33 cellular contexts compared by ENCODE assay signal in the genomic region with DNA sequence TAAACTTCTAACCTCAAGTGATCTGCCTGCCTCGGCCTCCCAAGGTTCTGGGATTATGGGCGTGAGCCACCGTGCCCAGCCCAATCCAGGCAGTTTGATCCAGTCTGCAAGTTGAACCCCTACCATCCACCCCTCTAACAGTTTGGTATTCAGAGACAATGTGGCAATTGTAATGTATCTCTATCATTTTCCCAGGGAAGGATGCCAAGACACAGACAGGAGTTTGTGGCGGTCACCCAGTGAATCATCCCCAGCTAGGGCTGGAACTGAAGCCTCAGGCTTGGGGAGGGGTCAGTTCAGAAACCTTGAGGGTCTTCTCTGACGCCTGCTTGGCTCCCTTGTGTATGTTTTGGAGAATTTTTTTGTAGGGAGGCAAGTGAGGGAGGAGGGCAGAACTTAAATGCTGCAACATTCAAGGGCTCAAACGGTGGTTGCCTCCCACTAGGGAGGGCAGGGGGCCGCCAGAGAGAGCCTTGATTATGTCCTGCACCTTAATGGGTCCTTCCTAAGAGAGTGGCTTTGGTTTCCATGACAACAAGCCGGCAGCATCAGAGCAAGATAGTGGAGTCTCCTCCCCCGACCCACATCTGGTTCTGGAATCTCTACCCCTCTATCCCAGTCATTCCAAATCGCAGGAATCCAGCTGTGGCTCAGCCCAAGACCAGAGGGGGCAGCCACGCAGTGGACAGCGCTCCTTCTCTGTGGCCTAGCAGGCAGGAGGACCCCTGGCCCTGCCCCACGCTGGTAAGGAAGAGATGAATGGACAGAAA. TPM values are rescaled to one million over a fixed set of nuclear protein-coding genes. Genes with fewer than 3 reads are reported as not detected.
DNase-seq lines count a peak whose midpoint lies in the region; ATAC-seq, FAIRE-seq and TF ChIP-seq lines count a peak whose summit lies in the region.
"Had no signal": no experiment of that assay in that cellular context is flagged by ENCODE, and none has a peak within 500 bp of the region (broad histone marks: within the 10 kb centered on the region; RNA-seq: fewer than 3 reads in every experiment).

No MANE protein-coding gene starts in this region.

- H3K9me1 ChIP-seq in IMR-90 (ENCODE audit: insufficient read depth, low read length) (no peaks in the 10 kb centered on the region), K562 (ENCODE audit: control insufficient read depth, insufficient read depth, low read length) (no peaks in the 10 kb centered on the region)

- peaks cover 1% of the 10 kb centered on the region for H3K9me3 Mint-ChIP-seq in activated CD8-positive, alpha-beta T cell treated with anti-CD3 and anti-CD28 coated beads for 36 hours
- H3K9me3 Mint-ChIP-seq: activated naive CD4-positive, alpha-beta T cell treated with anti-CD3 and anti-CD28 coated beads, Interleukin-2, amount 50 U/mL, for 24 hours had no signal

- no peak overlapping the region for H2BK15ac ChIP-seq in IMR-90 (ENCODE audit: low read depth, low read length)

- WGBS in IMR-90 (ENCODE audit: extremely low coverage in 2 of 2, insufficient read length in 1 of 2), 2 experiments = 8% methylated on average over 4 of the region's 13 CpGs; no CpG with 5 or more reads in 1 of the 2 experiments
- 2% methylated on average over 13 of the region's 13 CpGs for WGBS in K562 (ENCODE audit: insufficient coverage, low coverage, missing lambda C conversion rate)
- 33 to 42% methylated on average over 13 of the region's 13 CpGs for WGBS in testis, 2 donors

- H3K9ac ChIP-seq in IMR-90 (ENCODE audit: low read depth, low read length) (no peak overlapping the region), K562 (ENCODE audit: insufficient read depth in 1 of 2, low read depth in 2 of 2, low read length in 2 of 2) (no peak overlapping the region), colonic mucosa (ENCODE audit: low read depth in 2 of 2, low read length in 2 of 2) (no peak overlapping the region)

- no peak for TF ChIP-seq POLR2A in IMR-90 (IDR thresholded peaks at IDR 0.05; ENCODE audit: low read depth, low read length)
- no peak for TF ChIP-seq POLR2A in K562 (conservative IDR thresholded peaks at IDR 0.05)
- TF ChIP-seq POLR2A in testis (IDR thresholded peaks at IDR 0.05) = no peak

- TF ChIP-seq RAD21 in IMR-90 (IDR thresholded peaks at IDR 0.05; ENCODE audit: low read length) = no peak
- TF ChIP-seq RAD21 in K562 (CRISPR knock-in tag; conservative IDR thresholded peaks at IDR 0.05 in 1 of 2, IDR thresholded peaks at IDR 0.05 in 1 of 2) = no peak

- POLR2A ChIA-PET in IMR-90 (lab: Charles Lee; ENCODE audit: unreplicated experiment) (no interaction called here), K562 (lab: Yijun Ruan, JAX) (interaction anchor here (0.7 kb wide), 1 partner anchor 63 kb away, joined by 3 read pairs; no protein-coding TSS in a partner anchor)
- POLR2A ChIA-PET in activated CD8-positive, alpha-beta T cell treated with anti-CD3 and anti-CD28 coated beads for 36 hours (lab: Charles Lee) = no interaction called here

- no peak overlapping the region for H3K4ac ChIP-seq in IMR-90 (ENCODE audit: low read depth, low read length)

- H2AFZ ChIP-seq in IMR-90 (replicated peaks; ENCODE audit: low read length, poor library complexity) (peak overlapping the region; percentile 43), K562 (ENCODE audit: low read depth, low read length) (no peak overlapping the region)
- H2AFZ ChIP-seq: PC-9 had no signal

- H4K8ac ChIP-seq in IMR-90 (ENCODE audit: low read depth in 2 of 2, low read length in 2 of 2) = no peak overlapping the region

- H2AK9ac ChIP-seq in IMR-90 (replicated peaks; ENCODE audit: low read depth, low read length, poor library complexity) = no peak overlapping the region

- ATAC-seq in IMR-90 (ENCODE audit: low read depth) (no peak), K562 (no peak)
- ATAC-seq in activated CD8-positive, alpha-beta T cell treated with anti-CD3 and anti-CD28 coated beads for 36 hours = no peak
- ATAC-seq: activated CD8-positive, alpha-beta T cell treated with anti-CD3 and anti-CD28 coated beads, Interleukin-2, amount 10 ng/mL, durations not matched to agents 7 days and 5 days; esophagus mucosa; naive thymus-derived CD4-positive, alpha-beta T cell; psoas muscle; sciatic nerve had no signal

- no peaks in the 10 kb centered on the region for H3K79me2 ChIP-seq in K562 (ENCODE audit: control insufficient read depth, insufficient read depth, low read length)

- H3K27ac Mint-ChIP-seq in activated CD8-positive, alpha-beta T cell treated with anti-CD3 and anti-CD28 coated beads for 36 hours = no peak overlapping the region
- H3K27ac Mint-ChIP-seq: activated CD8-positive, alpha-beta T cell treated with anti-CD3 and anti-CD28 coated beads, Interleukin-2, amount 10 ng/mL, durations not matched to agents 7 days and 5 days; activated naive CD4-positive, alpha-beta T cell treated with anti-CD3 and anti-CD28 coated beads, Interleukin-2, amount 50 U/mL, for 24 hours; CD4-positive, CD25-positive, alpha-beta regulatory T cell; mesothelial cell of epicardium; naive thymus-derived CD4-positive, alpha-beta T cell had no signal

- H3K27ac ChIP-seq in IMR-90 (ENCODE audit: insufficient read depth, low read length) (no peak overlapping the region), K562 (ENCODE audit: extremely low read depth, low read depth, low read length) (no peak overlapping the region), testis (no peak overlapping the region), colonic mucosa (no peak overlapping the region)
- H3K27ac ChIP-seq: 22Rv1, brain microvascular endothelial cell, PC-9, psoas muscle, tibial nerve had no signal

- no peak overlapping the region for H2BK120ac ChIP-seq in IMR-90 (ENCODE audit: low read depth, low read length)

- no peak overlapping the region for H2BK20ac ChIP-seq in IMR-90 (ENCODE audit: low read depth, low read length)

- no peaks in the 10 kb centered on the region for H3K79me1 ChIP-seq in IMR-90 (ENCODE audit: low read depth in 1 of 2, low read length in 2 of 2)

- H4K91ac ChIP-seq in IMR-90 (ENCODE audit: insufficient read depth, low read depth, low read length) = no peak overlapping the region

- no peak for TF ChIP-seq EP300 in K562 (IDR thresholded peaks at IDR 0.05; ENCODE audit: low read length)

- no peaks in the 10 kb centered on the region for H3K36me3 ChIP-seq in IMR-90 (ENCODE audit: control insufficient read depth, insufficient read depth, low read length)
- H3K36me3 ChIP-seq in K562 (ENCODE audit: control insufficient read depth, insufficient read depth, low read length) = no peaks in the 10 kb centered on the region
- H3K36me3 ChIP-seq in testis (ENCODE audit: low read depth, missing control alignments) = no peaks in the 10 kb centered on the region
- H3K36me3 ChIP-seq in colonic mucosa = no peaks in the 10 kb centered on the region
- H3K36me3 ChIP-seq: brain microvascular endothelial cell had no signal

- no peaks in the 10 kb centered on the region for H3K4me1 ChIP-seq in IMR-90 (ENCODE audit: control insufficient read depth, insufficient read depth, low read length)
- no peaks in the 10 kb centered on the region for H3K4me1 ChIP-seq in K562 (replicated peaks in 1 of 2; ENCODE audit: control insufficient read depth in 2 of 2, insufficient read depth in 2 of 2, low read length in 2 of 2)
- H3K4me1 ChIP-seq in testis = no peaks in the 10 kb centered on the region
- no peaks in the 10 kb centered on the region for H3K4me1 ChIP-seq in colonic mucosa
- H3K4me1 ChIP-seq: psoas muscle, tibial nerve had no signal

- H2BK5ac ChIP-seq in IMR-90 (ENCODE audit: low read depth, low read length, poor library complexity, severe bottlenecking) = no peak overlapping the region

- no peaks in the 10 kb centered on the region for H3K4me1 Mint-ChIP-seq in activated CD8-positive, alpha-beta T cell treated with anti-CD3 and anti-CD28 coated beads for 36 hours (ENCODE audit: low read depth)
- H3K4me1 Mint-ChIP-seq: activated naive CD4-positive, alpha-beta T cell treated with anti-CD3 and anti-CD28 coated beads, Interleukin-2, amount 50 U/mL, for 24 hours; mesothelial cell of epicardium; naive thymus-derived CD4-positive, alpha-beta T cell had no signal

- no peak overlapping the region for H3K18ac ChIP-seq in IMR-90 (ENCODE audit: low read depth, low read length)

- TF ChIP-seq CTCF in IMR-90 (conservative IDR thresholded peaks at IDR 0.05; ENCODE audit: low read depth, low read length) (no peak), K562 (IDR thresholded peaks at IDR 0.05 in 2 of 3, conservative IDR thresholded peaks at IDR 0.05 in 1 of 3; ENCODE audit: insufficient read depth in 2 of 3, low read depth in 1 of 3, low read length in 3 of 3) (no peak), testis (IDR thresholded peaks at IDR 0.05) (no peak), colonic mucosa (IDR thresholded peaks at IDR 0.05) (no peak)
- no peak for TF ChIP-seq CTCF in activated CD8-positive, alpha-beta T cell treated with anti-CD3 and anti-CD28 coated beads for 36 hours (IDR thresholded peaks at IDR 0.05)

- no peak overlapping the region for H3K14ac ChIP-seq in IMR-90 (replicated peaks; ENCODE audit: low read depth, low read length)

- H4K20me1 ChIP-seq in IMR-90 (ENCODE audit: insufficient read depth, low read length) (no peaks in the 10 kb centered on the region), K562 (replicated peaks; ENCODE audit: control insufficient read depth, insufficient read depth, low read length) (0 out of 2 replicates have a peak, but pooled peaks cover 4% of the 10 kb centered on the region)

- dilution Hi-C loops in IMR-90 (cut with HindIII; ENCODE audit: low sequenced_read_pairs, unreplicated experiment) = no loop called here

- in situ Hi-C loops in IMR-90 (cut with MboI; ENCODE audit: low sequenced_read_pairs) = no loop called here
- in situ Hi-C loops in K562 (cut with MboI) = no loop called here

- CTCF ChIA-PET in IMR-90 (lab: Yijun Ruan, JAX) (no interaction called here), K562 (lab: Yijun Ruan, JAX; ENCODE audit: low intra/inter-chr PET ratio) (no interaction called here)
- CTCF ChIA-PET in activated CD8-positive, alpha-beta T cell treated with anti-CD3 and anti-CD28 coated beads for 36 hours (lab: Charles Lee) = no interaction called here

- H2AK5ac ChIP-seq in IMR-90 (ENCODE audit: low read depth, low read length) = no peak overlapping the region

- H3K4me3 Mint-ChIP-seq in activated CD8-positive, alpha-beta T cell treated with anti-CD3 and anti-CD28 coated beads for 36 hours = no peak overlapping the region
- H3K4me3 Mint-ChIP-seq: activated CD8-positive, alpha-beta T cell treated with anti-CD3 and anti-CD28 coated beads, Interleukin-2, amount 10 ng/mL, durations not matched to agents 7 days and 5 days; activated naive CD4-positive, alpha-beta T cell treated with anti-CD3 and anti-CD28 coated beads, Interleukin-2, amount 50 U/mL, for 24 hours; CD4-positive, CD25-positive, alpha-beta regulatory T cell; mesothelial cell of epicardium; naive thymus-derived CD4-positive, alpha-beta T cell had no signal

- H3K4me3 ChIP-seq in IMR-90 (ENCODE audit: insufficient read depth, low read depth, low read length) (no peak overlapping the region), K562 (no peak overlapping the region), testis (no peak overlapping the region), colonic mucosa (no peak overlapping the region)
- H3K4me3 ChIP-seq: PC-9, psoas muscle, tibial nerve had no signal

- H3K56ac ChIP-seq in IMR-90 (ENCODE audit: extremely low read depth, insufficient read depth, low read length) = no peak overlapping the region

- BruUV-seq in IMR-90 (replicated peaks; lab: Mats Ljungman, UMichigan) (no TSS peak), K562 (replicated peaks; lab: Mats Ljungman, UMichigan) (no TSS peak)

- FAIRE-seq in K562 (lab: Jason Lieb, UNC) = no peak

- H3K9me3 ChIP-seq in IMR-90 (ENCODE audit: control insufficient read depth, insufficient read depth, low read length) (peaks cover 7% of the 10 kb centered on the region), K562 (replicated peaks; ENCODE audit: control insufficient read depth, insufficient read depth, low read depth, low read length) (peaks cover 3% of the 10 kb centered on the region; the same call in 1 of the 2 replicates), testis (no peaks in the 10 kb centered on the region), colonic mucosa (no peaks in the 10 kb centered on the region)
- H3K9me3 ChIP-seq: psoas muscle had no signal

- H3K27me3 ChIP-seq in IMR-90 (ENCODE audit: control insufficient read depth, insufficient read depth, low read length) = peaks cover 7% of the 10 kb centered on the region; the same call in 1 of the 2 replicates
- peaks cover 12 to 50% of the 10 kb centered on the region in 2 experiments; a peak in 4 of 5 replicates for H3K27me3 ChIP-seq in K562 (ENCODE audit: control insufficient read depth in 2 of 2, insufficient read depth in 2 of 2, low read length in 2 of 2)
- H3K27me3 ChIP-seq in testis = no peaks in the 10 kb centered on the region
- H3K27me3 ChIP-seq in colonic mucosa = no peaks in the 10 kb centered on the region
- H3K27me3 ChIP-seq: brain microvascular endothelial cell had no signal

- no peak overlapping the region for H3K4me2 ChIP-seq in IMR-90 (ENCODE audit: low read depth, low read length)
- no peak overlapping the region for H3K4me2 ChIP-seq in K562 (ENCODE audit: insufficient read depth, low read length)
- H3K4me2 ChIP-seq: PC-9 had no signal

- peaks cover 13% of the 10 kb centered on the region for H3K27me3 Mint-ChIP-seq in activated CD8-positive, alpha-beta T cell treated with anti-CD3 and anti-CD28 coated beads for 36 hours

- H3K36me3 Mint-ChIP-seq in activated CD8-positive, alpha-beta T cell treated with anti-CD3 and anti-CD28 coated beads for 36 hours (ENCODE audit: low read depth) = no peaks in the 10 kb centered on the region
- H3K36me3 Mint-ChIP-seq: CD4-positive, CD25-positive, alpha-beta regulatory T cell; mesothelial cell of epicardium had no signal

- H3K23ac ChIP-seq in IMR-90 (ENCODE audit: low read depth, low read length) = no peak overlapping the region

- intact Hi-C loops in IMR-90 (cut with micrococcal nuclease) (no loop called here), K562 (cut with micrococcal nuclease) (no loop called here), testis (cut with DNase I; ENCODE audit: low total_unique reads) (no loop called here), colonic mucosa (cut with DNase I) (no loop called here)
- intact Hi-C loops in activated CD8-positive, alpha-beta T cell treated with anti-CD3 and anti-CD28 coated beads for 36 hours (cut with micrococcal nuclease) = no loop called here

- no peak overlapping the region for H4K5ac ChIP-seq in IMR-90 (ENCODE audit: low read depth, low read length)

- DNase-seq in NCI-H1417 (lab: John Stamatoyannopoulos, UW) (peak in 2 of 3 experiments; percentile 29 to 63), NCI-H1417 treated with DMSO at 0.1 percent for 48 hours (lab: John Stamatoyannopoulos, UW) (no peak), IMR-90 (no peak), K562 (ENCODE audit: extremely low read depth in 1 of 4, low spot score in 3 of 4) (peak in 1 of 4 experiments; percentile 23), testis (peak; percentile 52), colonic mucosa (no peak), mucosa of gallbladder (ENCODE audit: low spot score) (no peak)
- no peak for DNase-seq in activated CD8-positive, alpha-beta T cell treated with anti-CD3 and anti-CD28 coated beads for 36 hours
- DNase-seq: activated CD4-positive, alpha-beta T cell treated with anti-CD3 and anti-CD28 coated beads for 1 hour; activated CD8-positive, alpha-beta T cell treated with anti-CD3 and anti-CD28 coated beads, Interleukin-2, amount 10 ng/mL, durations not matched to agents 7 days and 5 days; amygdala; brain microvascular endothelial cell; CD4-positive, CD25-positive, alpha-beta regulatory T cell; cerebellar nuclear complex; DND-41; foreskin fibroblast; head of caudate nucleus; Karpas-422; kidney glomerular epithelial cell; MV-4-11; naive thymus-derived CD4-positive, alpha-beta T cell; NCI-H510A; occipital lobe; PC-9; Right ventricle myocardium superior; stimulated activated CD4-positive, alpha-beta T cell treated with anti-CD3 and anti-CD28 coated beads, Interleukin-4, amount 100 ng/mL, for 24 hours had no signal

RNA-seq across cellular contexts. Expression of a gene that starts 14.9 kb away (rescaled TPM):
- total RNA-seq in IMR-90 (2012; rRNA removed) (8.6 and 8.8 TPM in 2 replicates), K562 (2014; rRNA removed) (17.1 and 22.2 TPM in 2 replicates), K562 (2014; rRNA removed; fragmentation: Illumina TruSeq; extraction: Trizol) (5.9 and 6.8 TPM in 2 replicates), K562 (2015; rRNA removed; fragmentation: Illumina TruSeq; extraction: Trizol) (10.4 and 10.9 TPM in 2 replicates), K562 (2021) (18.8 and 19.0 TPM in 2 replicates), testis (10 to 100 TPM; 14.3 to 15.8 TPM), colonic mucosa (10 to 100 TPM; 10.4 to 13.3 TPM), mucosa of gallbladder (10.0 TPM)
- polyA plus RNA-seq in IMR-90 (2012; rRNA removed) (5.3 and 5.8 TPM in 2 replicates), K562 (2011; rRNA removed) (3.9 and 5.1 TPM in 2 replicates), K562 (2014; fragmentation: Illumina TruSeq; extraction: Trizol) (6.3 and 8.2 TPM in 2 replicates), K562 (2014; fragmentation: Nextera tagmentation; extraction: Ambion mirVana) (under 1 TPM; 0.08 to 0.11 TPM), K562 (2014; rRNA removed) (10.2 and 10.7 TPM in 2 replicates), testis (ENCODE audit: insufficient read depth, low read depth, low replicate concordance) (7.5 TPM)
- polyA plus RNA-seq in IMR-90 (2012; cell fraction: cytosol; rRNA removed) = 2.4 and 5.0 TPM in 2 replicates
- polyA plus RNA-seq in IMR-90 (2012; cell fraction: nucleus; rRNA removed; ENCODE audit: low replicate concordance) = 1.8 and 3.2 TPM in 2 replicates
- 7.0 and 21.1 TPM in 2 replicates for total RNA-seq in K562 (2011; cell fraction: chromatin; rRNA removed; ENCODE audit: low replicate concordance)
- 19.5 and 24.3 TPM in 2 replicates for total RNA-seq in K562 (2011; cell fraction: nucleolus; rRNA removed)
- total RNA-seq in K562 (2011; cell fraction: nucleoplasm; rRNA removed) = 12.9 and 14.3 TPM in 2 replicates
- polyA plus RNA-seq in K562 (2011; cell fraction: cytosol; rRNA removed) = 4.3 and 9.5 TPM in 2 replicates
- polyA plus RNA-seq in K562 (2011; cell fraction: nucleus; rRNA removed) = 4.8 and 7.1 TPM in 2 replicates
- polyA plus RNA-seq in K562 (2012) = 0.79 and 0.89 TPM in 2 replicates
- polyA minus RNA-seq in K562 (2011; rRNA and poly(A)+ RNA removed) = 7.0 and 7.7 TPM in 2 replicates
- polyA minus RNA-seq in K562 (2011; cell fraction: cytosol; rRNA and poly(A)+ RNA removed) = 10.6 and 11.6 TPM in 2 replicates
- polyA minus RNA-seq in K562 (2011; cell fraction: nucleus; rRNA and poly(A)+ RNA removed) = 8.9 and 11.9 TPM in 2 replicates
- 10 to 100 TPM; 11.4 TPM for total RNA-seq in activated CD8-positive, alpha-beta T cell treated with anti-CD3 and anti-CD28 coated beads for 36 hours

RNA-seq across cellular contexts. Expression of a gene that starts 53.0 kb away (rescaled TPM):
- total RNA-seq in IMR-90 (2012; rRNA removed) = 12.2 and 12.4 TPM in 2 replicates
- polyA plus RNA-seq in IMR-90 (2012; rRNA removed) = 33.0 and 37.3 TPM in 2 replicates
- polyA plus RNA-seq in IMR-90 (2012; cell fraction: cytosol; rRNA removed) = 27.1 and 46.5 TPM in 2 replicates
- 36.9 and 57.3 TPM in 2 replicates for polyA plus RNA-seq in IMR-90 (2012; cell fraction: nucleus; rRNA removed; ENCODE audit: low replicate concordance)
- 45.6 and 105 TPM in 2 replicates for total RNA-seq in K562 (2011; cell fraction: chromatin; rRNA removed; ENCODE audit: low replicate concordance)
- total RNA-seq in K562 (2011; cell fraction: nucleolus; rRNA removed) = 61.4 and 62.6 TPM in 2 replicates
- 50.8 and 52.2 TPM in 2 replicates for total RNA-seq in K562 (2011; cell fraction: nucleoplasm; rRNA removed)
- total RNA-seq in K562 (2014; rRNA removed) = 43.0 and 64.9 TPM in 2 replicates
- 12.7 and 16.0 TPM in 2 replicates for total RNA-seq in K562 (2014; rRNA removed; fragmentation: Illumina TruSeq; extraction: Trizol)
- total RNA-seq in K562 (2015; rRNA removed; fragmentation: Illumina TruSeq; extraction: Trizol) = 23.6 and 24.5 TPM in 2 replicates
- total RNA-seq in K562 (2021) = 60.0 and 66.7 TPM in 2 replicates
- 5.4 and 7.1 TPM in 2 replicates for polyA plus RNA-seq in K562 (2011; rRNA removed)
- 6.1 and 12.8 TPM in 2 replicates for polyA plus RNA-seq in K562 (2011; cell fraction: cytosol; rRNA removed)
- 9.6 and 23.4 TPM in 2 replicates for polyA plus RNA-seq in K562 (2011; cell fraction: nucleus; rRNA removed)
- polyA plus RNA-seq in K562 (2012) = 26.0 and 32.1 TPM in 2 replicates
- 33.5 and 50.1 TPM in 2 replicates for polyA plus RNA-seq in K562 (2014; fragmentation: Illumina TruSeq; extraction: Trizol)
- polyA plus RNA-seq in K562 (2014; fragmentation: Nextera tagmentation; extraction: Ambion mirVana) = 1 to 10 TPM in 1 of 2 experiments, under 1 TPM in 1; 0.90 to 1.1 TPM
- 27.8 and 30.6 TPM in 2 replicates for polyA plus RNA-seq in K562 (2014; rRNA removed)
- polyA minus RNA-seq in K562 (2011; rRNA and poly(A)+ RNA removed) = 4.6 and 8.5 TPM in 2 replicates
- polyA minus RNA-seq in K562 (2011; cell fraction: cytosol; rRNA and poly(A)+ RNA removed) = 17.6 and 18.5 TPM in 2 replicates
- 17.1 and 24.1 TPM in 2 replicates for polyA minus RNA-seq in K562 (2011; cell fraction: nucleus; rRNA and poly(A)+ RNA removed)
- 10 to 100 TPM; 65.1 to 74.2 TPM for total RNA-seq in testis
- 24.6 TPM for polyA plus RNA-seq in testis (ENCODE audit: insufficient read depth, low read depth, low replicate concordance)
- 100 to 1,000 TPM in 1 of 2 donors, 10 to 100 TPM in 1; 56.3 to 100 TPM for total RNA-seq in colonic mucosa
- total RNA-seq in activated CD8-positive, alpha-beta T cell treated with anti-CD3 and anti-CD28 coated beads for 36 hours = 10 to 100 TPM; 60.4 to 64.0 TPM
- 62.8 TPM for total RNA-seq in mucosa of gallbladder

RNA-seq across cellular contexts. Expression of a gene that starts 54.9 kb away (rescaled TPM):
- total RNA-seq in IMR-90 (2012; rRNA removed) = 0.90 and 1.1 TPM in 2 replicates
- polyA plus RNA-seq in IMR-90 (2012; rRNA removed) = 9.2 and 10.9 TPM in 2 replicates
- polyA plus RNA-seq in IMR-90 (2012; cell fraction: cytosol; rRNA removed) = 6.4 and 7.8 TPM in 2 replicates
- polyA plus RNA-seq in IMR-90 (2012; cell fraction: nucleus; rRNA removed; ENCODE audit: low replicate concordance) = 2.4 and 4.9 TPM in 2 replicates
- total RNA-seq in K562 (2011; cell fraction: chromatin; rRNA removed; ENCODE audit: low replicate concordance) = 3.7 and 10.7 TPM in 2 replicates
- total RNA-seq in K562 (2011; cell fraction: nucleolus; rRNA removed) = 4.2 and 4.7 TPM in 2 replicates
- 2.7 and 3.1 TPM in 2 replicates for total RNA-seq in K562 (2011; cell fraction: nucleoplasm; rRNA removed)
- total RNA-seq in K562 (2014; rRNA removed) = 1.5 and 2.7 TPM in 2 replicates
- 0.77 and 0.98 TPM in 2 replicates for total RNA-seq in K562 (2014; rRNA removed; fragmentation: Illumina TruSeq; extraction: Trizol)
- 2.1 and 2.8 TPM in 2 replicates for total RNA-seq in K562 (2015; rRNA removed; fragmentation: Illumina TruSeq; extraction: Trizol)
- total RNA-seq in K562 (2021) = 11.5 and 11.6 TPM in 2 replicates
- polyA plus RNA-seq in K562 (2011; rRNA removed) = 0.47 and 1.2 TPM in 2 replicates
- polyA plus RNA-seq in K562 (2011; cell fraction: cytosol; rRNA removed) = 1.2 and 1.9 TPM in 2 replicates
- 1.5 and 3.1 TPM in 2 replicates for polyA plus RNA-seq in K562 (2011; cell fraction: nucleus; rRNA removed)
- 6.6 and 8.4 TPM in 2 replicates for polyA plus RNA-seq in K562 (2012)
- polyA plus RNA-seq in K562 (2014; fragmentation: Illumina TruSeq; extraction: Trizol) = 3.1 and 7.1 TPM in 2 replicates
- under 1 TPM; 0.07 to 0.11 TPM for polyA plus RNA-seq in K562 (2014; fragmentation: Nextera tagmentation; extraction: Ambion mirVana)
- 4.7 and 5.7 TPM in 2 replicates for polyA plus RNA-seq in K562 (2014; rRNA removed)
- 0.45 and 0.60 TPM in 2 replicates for polyA minus RNA-seq in K562 (2011; rRNA and poly(A)+ RNA removed)
- polyA minus RNA-seq in K562 (2011; cell fraction: cytosol; rRNA and poly(A)+ RNA removed) = 4.6 and 6.3 TPM in 2 replicates
- 1.2 and 1.5 TPM in 2 replicates for polyA minus RNA-seq in K562 (2011; cell fraction: nucleus; rRNA and poly(A)+ RNA removed)
- 1 to 10 TPM; 5.0 to 6.3 TPM for total RNA-seq in testis
- polyA plus RNA-seq in testis (ENCODE audit: insufficient read depth, low read depth, low replicate concordance) = 4.8 TPM
- total RNA-seq in colonic mucosa = 10 to 100 TPM; 14.0 to 27.2 TPM
- total RNA-seq in activated CD8-positive, alpha-beta T cell treated with anti-CD3 and anti-CD28 coated beads for 36 hours = 10 to 100 TPM; 17.4 to 17.5 TPM
- total RNA-seq in mucosa of gallbladder = 26.8 TPM

Comparison
In these comparisons a context has a peak if more than half of its experiments do, and no peak if none do; other contexts are left out.
1. DNase-seq: peak in NCI-H1417 (2 of 3) and testis (single experiment); none in NCI-H1417 treated with DMSO at 0.1 percent for 48 hours (single experiment), IMR-90 (single experiment), colonic mucosa (single experiment), activated CD8-positive, alpha-beta T cell treated with anti-CD3 and anti-CD28 coated beads for 36 hours (single experiment) and mucosa of gallbladder (single experiment).